14 cellular contexts compared by ENCODE assay signal in genomic region chr20:10559266-10559665, GRCh38.
DNase-seq lines count a peak whose midpoint lies in the region; ATAC-seq and TF ChIP-seq lines count a peak whose summit lies in the region.
"Had no signal": no experiment of that assay in that cellular context is flagged by ENCODE, and none has a peak within 500 bp of the region (broad histone marks: within the 10 kb centered on the region; RNA-seq: fewer than 3 reads in every experiment).

No MANE protein-coding gene starts in this region.

- H3K9me1 ChIP-seq in IMR-90 (ENCODE audit: insufficient read depth, low read length): peaks cover 3% of the 10 kb centered on the region

- TF ChIP-seq CTCF in IMR-90 (conservative IDR thresholded peaks at IDR 0.05; ENCODE audit: low read depth, low read length): no peak
- no peak for TF ChIP-seq CTCF in brain microvascular endothelial cell (IDR thresholded peaks at IDR 0.05; ENCODE audit: low read depth, low read length, missing control alignments)
- TF ChIP-seq CTCF in osteoblast (IDR thresholded peaks at IDR 0.05; ENCODE audit: extremely low read depth, low read depth, low read length): no peak
- TF ChIP-seq CTCF in endodermal cell (conservative IDR thresholded peaks at IDR 0.05): no peak

- no peak overlapping the region for H2AK5ac ChIP-seq in IMR-90 (ENCODE audit: low read depth, low read length)

- CTCF ChIA-PET in IMR-90 (lab: Yijun Ruan, JAX): interaction anchor here (0.7 kb wide), 1 partner anchor 483 kb away, joined by 3 read pairs; no protein-coding TSS in a partner anchor

- H3K4me1 ChIP-seq in IMR-90 (ENCODE audit: control insufficient read depth, insufficient read depth, low read length) (peaks cover 15% of the 10 kb centered on the region), osteoblast (ENCODE audit: insufficient read depth, low read length) (peaks cover 32% of the 10 kb centered on the region), endodermal cell (ENCODE audit: control insufficient read depth, insufficient read depth, low read length) (no peaks in the 10 kb centered on the region)

- H3K27me3 Mint-ChIP-seq in endodermal cell (ENCODE audit: insufficient read depth): no peaks in the 10 kb centered on the region
- H3K27me3 Mint-ChIP-seq: activated CD8-positive, alpha-beta memory T cell treated with anti-CD3 and anti-CD28 coated beads, Interleukin-2, amount 10 ng/mL, durations not matched to agents 7 days and 5 days had no signal

- in situ Hi-C loops in IMR-90 (cut with MboI; ENCODE audit: low sequenced_read_pairs) (no loop called here), brain microvascular endothelial cell (cut with HindIII; ENCODE audit: low pct_ligation_motif_present, low sequenced_read_pairs) (no loop called here)

- H3K27ac ChIP-seq in IMR-90 (ENCODE audit: insufficient read depth, low read length) (peak overlapping the region; percentile 31; the same call in 1 of the 2 replicates), brain microvascular endothelial cell (peak overlapping the region; percentile 91), osteoblast (ENCODE audit: low read depth, low read length) (peak overlapping the region; percentile 93), endodermal cell (ENCODE audit: low read depth, low read length) (no peak overlapping the region)

- no peak overlapping the region for H4K5ac ChIP-seq in IMR-90 (ENCODE audit: low read depth, low read length)

- peaks cover 12% of the 10 kb centered on the region for H3K36me3 Mint-ChIP-seq in endodermal cell (ENCODE audit: low read depth)

- peak overlapping the region; percentile 64; the same call in 1 of the 2 replicates for H3K4ac ChIP-seq in IMR-90 (ENCODE audit: low read depth, low read length)

- peaks cover 9% of the 10 kb centered on the region for H3K4me1 Mint-ChIP-seq in endodermal cell

- BruUV-seq in IMR-90 (replicated peaks; lab: Mats Ljungman, UMichigan): no TSS peak

- H4K8ac ChIP-seq in IMR-90 (ENCODE audit: low read depth in 2 of 2, low read length in 2 of 2): peak overlapping the region; percentile 41 to 73

- no peak overlapping the region for H2AK9ac ChIP-seq in IMR-90 (replicated peaks; ENCODE audit: low read depth, low read length, poor library complexity)

- no peak for ATAC-seq in IMR-90 (ENCODE audit: low read depth)
- ATAC-seq in GM21447 (IDR thresholded peaks at IDR 0.05; ENCODE audit: unreplicated experiment): no peak

- no peak overlapping the region; the same call in 2 of the 3 replicates for H2BK15ac ChIP-seq in IMR-90 (ENCODE audit: low read depth, low read length)

- H3K9me3 ChIP-seq in IMR-90 (ENCODE audit: control insufficient read depth, insufficient read depth, low read length) (no peaks in the 10 kb centered on the region), osteoblast (ENCODE audit: low read depth, low read length) (no peaks in the 10 kb centered on the region), endodermal cell (ENCODE audit: control insufficient read depth, low read length) (peaks cover 4% of the 10 kb centered on the region)

- peak overlapping the region; percentile 84; the same call in 1 of the 2 replicates for H3K14ac ChIP-seq in IMR-90 (replicated peaks; ENCODE audit: low read depth, low read length)

- peak overlapping the region; percentile 54; the same call in 1 of the 2 replicates for H3K56ac ChIP-seq in IMR-90 (ENCODE audit: extremely low read depth, insufficient read depth, low read length)

- H3K79me2 ChIP-seq in osteoblast (ENCODE audit: insufficient read depth, low read length): no peaks in the 10 kb centered on the region

- peaks cover 4 to 9% of the 10 kb centered on the region in 2 experiments; a peak in 2 of 4 replicates for H3K79me1 ChIP-seq in IMR-90 (ENCODE audit: low read depth in 1 of 2, low read length in 2 of 2)

- no peaks in the 10 kb centered on the region for H3K36me3 ChIP-seq in IMR-90 (ENCODE audit: control insufficient read depth, insufficient read depth, low read length)
- no peaks in the 10 kb centered on the region for H3K36me3 ChIP-seq in brain microvascular endothelial cell (replicated peaks)
- H3K36me3 ChIP-seq in osteoblast (ENCODE audit: insufficient read depth, low read length): no peaks in the 10 kb centered on the region
- H3K36me3 ChIP-seq in endodermal cell (ENCODE audit: control insufficient read depth, insufficient read depth, low read length): no peaks in the 10 kb centered on the region

- H2AFZ ChIP-seq in IMR-90 (replicated peaks; ENCODE audit: low read length, poor library complexity) (no peak overlapping the region), osteoblast (ENCODE audit: low read length) (no peak overlapping the region)

- H3K9me3 Mint-ChIP-seq in endodermal cell: peaks cover 3% of the 10 kb centered on the region
- H3K9me3 Mint-ChIP-seq: T-helper 1 cell treated with Interleukin-12 subunit alpha and Interleukin-12 subunit beta and Interleukin-4 antibody, amounts not matched to agents 30 μg/mL and 1 μg/mL, for 36 hours had no signal

- H3K18ac ChIP-seq in IMR-90 (ENCODE audit: low read depth, low read length): peak overlapping the region; percentile 54; the same call in 1 of the 2 replicates

- POLR2A ChIA-PET in IMR-90 (lab: Charles Lee; ENCODE audit: unreplicated experiment): interaction anchor here (0.6 to 1.1 kb wide), 2 partner anchors 112 to 619 kb away, joined by 3 read pairs; no protein-coding TSS in a partner anchor

- peak overlapping the region; percentile 46; the same call in 1 of the 2 replicates for H3K23ac ChIP-seq in IMR-90 (ENCODE audit: low read depth, low read length)

- intact Hi-C loops in IMR-90 (cut with micrococcal nuclease): loop anchor here (2.0 to 10.0 kb wide), 8 partner anchors 46 to 796 kb away; no protein-coding TSS in a partner anchor

- peak overlapping the region; percentile 69 for H2BK5ac ChIP-seq in IMR-90 (ENCODE audit: low read depth, low read length, poor library complexity, severe bottlenecking)

- H3K27ac Mint-ChIP-seq in endodermal cell: no peak overlapping the region
- H3K27ac Mint-ChIP-seq: activated CD8-positive, alpha-beta memory T cell treated with anti-CD3 and anti-CD28 coated beads, Interleukin-2, amount 10 ng/mL, durations not matched to agents 7 days and 5 days had no signal

- H2BK20ac ChIP-seq in IMR-90 (ENCODE audit: low read depth, low read length): peak overlapping the region; percentile 65; the same call in 1 of the 2 replicates

- peak overlapping the region; percentile 32; the same call in 1 of the 2 replicates for H3K4me2 ChIP-seq in IMR-90 (ENCODE audit: low read depth, low read length)
- peak overlapping the region; percentile 55 for H3K4me2 ChIP-seq in osteoblast (ENCODE audit: insufficient read depth, low read length)

- peak overlapping the region; percentile 96 for H2BK120ac ChIP-seq in IMR-90 (ENCODE audit: low read depth, low read length)

- H4K20me1 ChIP-seq in IMR-90 (ENCODE audit: insufficient read depth, low read length) (no peaks in the 10 kb centered on the region; the same call in 1 of the 2 replicates), osteoblast (ENCODE audit: insufficient read depth, low read length) (no peaks in the 10 kb centered on the region)

- DNase-seq in DMS53 (lab: John Stamatoyannopoulos, UW): peak; percentile 82
- no peak for DNase-seq in IMR-90
- no peak for DNase-seq in brain microvascular endothelial cell
- no peak for DNase-seq in osteoblast (ENCODE audit: insufficient read length, low spot score, missing footprints)
- DNase-seq in endodermal cell: no peak
- DNase-seq in hepatic stellate cell (ENCODE audit: low spot score): no peak
- no peak for DNase-seq in activated T-cell treated with anti-CD3 and anti-CD28 coated beads for 4 hours
- DNase-seq: NCI-H1694 treated with DMSO at 0.1 percent for 48 hours, NCI-H82 had no signal

- H3K4me3 Mint-ChIP-seq in endodermal cell: no peak overlapping the region
- H3K4me3 Mint-ChIP-seq: activated CD8-positive, alpha-beta memory T cell treated with anti-CD3 and anti-CD28 coated beads, Interleukin-2, amount 10 ng/mL, durations not matched to agents 7 days and 5 days; brain; nephron had no signal

- H3K27me3 ChIP-seq in IMR-90 (ENCODE audit: control insufficient read depth, insufficient read depth, low read length): no peaks in the 10 kb centered on the region
- H3K27me3 ChIP-seq in brain microvascular endothelial cell (replicated peaks): no peaks in the 10 kb centered on the region
- H3K27me3 ChIP-seq in osteoblast (ENCODE audit: insufficient read depth, low read length): no peaks in the 10 kb centered on the region
- H3K27me3 ChIP-seq in endodermal cell (ENCODE audit: control insufficient read depth, insufficient read depth, low read length, poor library complexity, severe bottlenecking): no peaks in the 10 kb centered on the region

- peak overlapping the region; percentile 70; the same call in 1 of the 2 replicates for H4K91ac ChIP-seq in IMR-90 (ENCODE audit: insufficient read depth, low read depth, low read length)

- H3K9ac ChIP-seq in IMR-90 (ENCODE audit: low read depth, low read length): no peak overlapping the region; the same call in 1 of the 2 replicates
- no peak overlapping the region for H3K9ac ChIP-seq in endodermal cell (ENCODE audit: extremely low read depth, low read length, poor library complexity, severe bottlenecking)

- dilution Hi-C loops in IMR-90 (cut with HindIII; ENCODE audit: low sequenced_read_pairs, unreplicated experiment): no loop called here

- no peak for TF ChIP-seq RAD21 in IMR-90 (IDR thresholded peaks at IDR 0.05; ENCODE audit: low read length)

- TF ChIP-seq POLR2A in IMR-90 (IDR thresholded peaks at IDR 0.05; ENCODE audit: low read depth, low read length): no peak

- H3K4me3 ChIP-seq in IMR-90 (ENCODE audit: insufficient read depth, low read depth, low read length): no peak overlapping the region
- no peak overlapping the region for H3K4me3 ChIP-seq in brain microvascular endothelial cell (ENCODE audit: low read depth, low read length)
- no peak overlapping the region for H3K4me3 ChIP-seq in osteoblast (ENCODE audit: insufficient read depth, low read length)
- no peak overlapping the region for H3K4me3 ChIP-seq in endodermal cell (ENCODE audit: low read length)

TF ChIP-seq in IMR-90, 13 proteins besides CTCF, POLR2A, EP300 and RAD21:
- no peak for TF ChIP-seq CHD1 (IDR thresholded peaks at IDR 0.05; ENCODE audit: low read depth, low read length)
- no peak for TF ChIP-seq MAFK (IDR thresholded peaks at IDR 0.05; ENCODE audit: low read depth, low read length)
- TF ChIP-seq SMC3 (IDR thresholded peaks at IDR 0.05; ENCODE audit: low read depth, low read length): no peak
- TF ChIP-seq USF2 (IDR thresholded peaks at IDR 0.05; ENCODE audit: low read depth, low read length): no peak
- no peak for TF ChIP-seq MXI1 (IDR thresholded peaks at IDR 0.05; ENCODE audit: borderline replicate concordance, low read depth, low read length)
- TF ChIP-seq CEBPB (IDR thresholded peaks at IDR 0.05; ENCODE audit: low read depth, low read length): no peak
